In the genomic region with DNA sequence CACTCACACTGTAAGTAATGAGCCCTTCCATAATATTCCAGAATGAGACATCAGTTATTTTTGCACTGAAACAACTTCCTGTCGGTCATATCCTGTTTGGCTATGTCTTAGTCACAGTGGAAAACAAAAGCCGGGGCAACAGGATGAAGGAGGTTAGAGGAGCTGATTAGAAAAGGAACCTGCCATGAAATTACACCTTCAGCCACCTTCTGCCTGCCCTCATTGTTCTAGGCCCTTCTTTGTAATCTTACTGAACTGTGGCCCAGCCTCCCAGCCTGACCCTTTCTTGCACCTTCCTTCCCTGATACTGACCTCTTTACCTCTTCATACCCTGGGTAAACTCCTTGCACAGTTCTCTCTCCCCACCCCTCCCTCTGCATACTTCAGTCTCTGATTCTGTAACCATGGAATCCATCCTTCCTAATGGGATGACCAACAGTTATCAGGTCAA, we compare ENCODE assay signal across 9 cellular contexts.
DNase-seq lines count a peak whose midpoint lies in the region; ATAC-seq, FAIRE-seq and TF ChIP-seq lines count a peak whose summit lies in the region.
"Had no signal": no experiment of that assay in that cellular context is flagged by ENCODE, and none has a peak within 500 bp of the region (broad histone marks: within the 10 kb centered on the region; RNA-seq: fewer than 3 reads in every experiment).

No MANE protein-coding gene starts in this region.

- H3K9me3 ChIP-seq in RWPE2 (ENCODE audit: severe bottlenecking): peaks cover 2% of the 10 kb centered on the region
- H3K9me3 ChIP-seq in mesenchymal stem cell (ENCODE audit: control insufficient read depth, low read length): no peaks in the 10 kb centered on the region

- 10% methylated on average over 2 of the region's 2 CpGs for WGBS in mesenchymal stem cell

- H3K27me3 ChIP-seq in RWPE2 (ENCODE audit: insufficient read depth, poor library complexity, severe bottlenecking) (no peaks in the 10 kb centered on the region), mesenchymal stem cell (ENCODE audit: control insufficient read depth in 1 of 2, insufficient read depth in 1 of 2, low read length in 2 of 2) (no peaks in the 10 kb centered on the region)

- no peak overlapping the region for H3K18ac ChIP-seq in mesenchymal stem cell (ENCODE audit: low read depth in 1 of 2, low read length in 2 of 2)

- DNase-seq in GM19239 (ENCODE audit: insufficient read length, low spot score): no peak
- no peak for DNase-seq in RWPE2 (ENCODE audit: low spot score)
- peak; percentile 80 to 94 for DNase-seq in cardiac fibroblast (ENCODE audit: low read depth in 2 of 2)
- DNase-seq in mesenchymal stem cell: peak; percentile 70
- DNase-seq in T-helper 9 cell: no peak
- DNase-seq in NCI-H2227 (lab: John Stamatoyannopoulos, UW; ENCODE audit: unreplicated experiment): no peak
- DNase-seq in HuH-7.5 (ENCODE audit: low spot score): no peak
- no peak for DNase-seq in ureter (ENCODE audit: low spot score)

- peak overlapping the region; percentile 84 for H4K91ac ChIP-seq in mesenchymal stem cell (ENCODE audit: low read length)

- no peak overlapping the region for H3K4me3 ChIP-seq in RWPE2 (ENCODE audit: severe bottlenecking)
- no peak overlapping the region for H3K4me3 ChIP-seq in cardiac fibroblast (replicated peaks in 1 of 2; ENCODE audit: low read depth in 2 of 2, low read length in 2 of 2)
- no peak overlapping the region for H3K4me3 ChIP-seq in mesenchymal stem cell (ENCODE audit: insufficient read depth in 1 of 2, low read depth in 1 of 2, low read length in 2 of 2)

- H2BK12ac ChIP-seq in mesenchymal stem cell (ENCODE audit: low read length in 2 of 2): peak overlapping the region in 1 of 2 experiments; percentile 63

- H2BK120ac ChIP-seq in mesenchymal stem cell (ENCODE audit: low read depth, low read length): no peak overlapping the region

- TF ChIP-seq CTCF in RWPE2 (IDR thresholded peaks at IDR 0.05; ENCODE audit: poor library complexity, severe bottlenecking): no peak
- TF ChIP-seq CTCF in cardiac fibroblast (IDR thresholded peaks at IDR 0.05; ENCODE audit: low read depth, low read length): no peak

- H3K14ac ChIP-seq in mesenchymal stem cell (ENCODE audit: low read length in 2 of 2): no peak overlapping the region

- no peak overlapping the region for H3K4me2 ChIP-seq in mesenchymal stem cell (ENCODE audit: low read length, poor library complexity, severe bottlenecking)
- H3K4me2 ChIP-seq: KMS-11 had no signal

- no peak overlapping the region for H3K4ac ChIP-seq in mesenchymal stem cell (ENCODE audit: low read depth in 1 of 2, low read length in 2 of 2)

- no peak overlapping the region for H2BK5ac ChIP-seq in mesenchymal stem cell (ENCODE audit: low read depth, low read length, poor library complexity, severe bottlenecking)

- peaks cover 1% of the 10 kb centered on the region for H3K79me1 ChIP-seq in mesenchymal stem cell (replicated peaks; ENCODE audit: low read length, poor library complexity, severe bottlenecking)

- H3K23ac ChIP-seq in mesenchymal stem cell (ENCODE audit: low read length in 2 of 2): no peak overlapping the region

- H2AFZ ChIP-seq in mesenchymal stem cell (ENCODE audit: low read depth, low read length): no peak overlapping the region

- H3K4me1 ChIP-seq in RWPE2 (ENCODE audit: insufficient read depth, poor library complexity, severe bottlenecking) (peaks cover 27% of the 10 kb centered on the region), mesenchymal stem cell (ENCODE audit: control insufficient read depth, insufficient read depth, low read depth, low read length) (no peaks in the 10 kb centered on the region)

- H3K36me3 ChIP-seq in RWPE2 (ENCODE audit: low read depth): peaks cover 7% of the 10 kb centered on the region
- H3K36me3 ChIP-seq in mesenchymal stem cell (ENCODE audit: control insufficient read depth in 1 of 2, insufficient read depth in 2 of 2, low read depth in 1 of 2, low read length in 2 of 2): peaks cover 0 to 5% of the 10 kb centered on the region in 2 experiments

- no peak overlapping the region for H2AK5ac ChIP-seq in mesenchymal stem cell (ENCODE audit: low read length, severe bottlenecking)

- H3K9ac ChIP-seq in mesenchymal stem cell (ENCODE audit: low read length): peak overlapping the region; percentile 53
- H3K9ac ChIP-seq: KMS-11 had no signal

- H3K27ac ChIP-seq in RWPE2 (ENCODE audit: poor library complexity, severe bottlenecking) (peak overlapping the region; percentile 85), mesenchymal stem cell (ENCODE audit: low read length, poor library complexity, severe bottlenecking) (no peak overlapping the region)
- H3K27ac ChIP-seq: KMS-11 had no signal

- H2BK15ac ChIP-seq in mesenchymal stem cell (ENCODE audit: low read depth, poor library complexity, severe bottlenecking): no peak overlapping the region

- peak overlapping the region; percentile 29 for H4K8ac ChIP-seq in mesenchymal stem cell (ENCODE audit: low read length)

- peak; percentile 66 for FAIRE-seq in GM19239 (lab: Jason Lieb, UNC)

- peak; percentile 96 for ATAC-seq in RWPE2 (ENCODE audit: low read depth)

Comparison
In these comparisons a context has a peak if more than half of its experiments do, and no peak if none do; other contexts are left out.
1. DNase-seq: peak in cardiac fibroblast (2 of 2) and mesenchymal stem cell (single experiment); none in GM19239 (single experiment), RWPE2 (single experiment), T-helper 9 cell (single experiment), NCI-H2227 (single experiment), HuH-7.5 (single experiment) and ureter (single experiment).